ENCODE assay signal across 1 cellular context in genomic region chr7:828793-829561, GRCh38.
TF ChIP-seq lines count a peak whose summit lies in the region.

No MANE protein-coding gene starts in this region.

TF ChIP-seq in HepG2, 621 proteins besides CTCF, POLR2A, EP300 and RAD21:
- TF ChIP-seq ZNF30 (CRISPR knock-in tag; IDR thresholded peaks at IDR 0.05) (no peak), FOXP1 (IDR thresholded peaks at IDR 0.05) (no peak), FOXP1 (CRISPR knock-in tag; IDR thresholded peaks at IDR 0.05) (no peak), HIC2 (CRISPR knock-in tag; IDR thresholded peaks at IDR 0.05; ENCODE audit: low read depth) (no peak), JDP2 (CRISPR knock-in tag; IDR thresholded peaks at IDR 0.05; ENCODE audit: borderline replicate concordance) (no peak), ZBTB33 (CRISPR knock-in tag; IDR thresholded peaks at IDR 0.05) (0 out of 2 replicates have a peak, but pooled peaks have one; percentile 18), ZNF33B (CRISPR knock-in tag; IDR thresholded peaks at IDR 0.05) (no peak), SP2 (CRISPR knock-in tag; IDR thresholded peaks at IDR 0.05) (no peak)
TF ChIP-seq in HepG2: peak in this region for 1.
